Comparison of ENCODE assay signal across 8 cellular contexts in the genomic region with DNA sequence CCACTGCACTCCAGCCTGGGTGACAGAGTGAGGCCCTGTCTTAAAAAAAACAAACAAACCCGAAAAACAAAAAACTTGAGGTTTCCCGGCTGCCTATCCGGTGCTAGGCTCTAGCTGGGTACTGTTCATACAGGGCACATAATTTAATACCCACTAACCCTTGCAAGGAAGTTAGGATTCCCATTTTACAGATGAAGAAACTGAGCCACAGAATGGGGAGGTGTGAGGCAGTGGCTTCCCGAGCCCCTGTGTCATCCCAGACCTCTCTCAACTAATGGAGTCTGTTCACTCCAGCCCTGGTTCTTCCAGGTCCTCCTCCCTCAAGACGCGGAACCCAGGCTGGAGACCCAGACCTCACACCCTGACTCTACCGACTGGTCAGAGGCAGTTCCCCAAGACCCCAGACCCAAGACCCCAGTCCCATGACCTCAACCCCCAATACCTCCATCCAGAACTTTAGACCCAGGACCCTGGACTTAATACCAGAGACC. TPM values are rescaled to one million over a fixed set of nuclear protein-coding genes. Genes with fewer than 3 reads are reported as not detected.
DNase-seq lines count a peak whose midpoint lies in the region; ATAC-seq and TF ChIP-seq lines count a peak whose summit lies in the region.

No MANE protein-coding gene starts in this region.

- TF ChIP-seq CTCF in NB4 (IDR thresholded peaks at IDR 0.05; ENCODE audit: low read depth, low read length) (no peak), chondrocyte (IDR thresholded peaks at IDR 0.05) (no peak)

- no peaks in the 10 kb centered on the region for H3K27me3 Mint-ChIP-seq in chondrocyte (ENCODE audit: low read depth)
- H3K27me3 Mint-ChIP-seq in naive B cell, result no peaks in the 10 kb centered on the region

- H3K4me1 ChIP-seq in BLaER1 treated with 17β-estradiol and CSF1 and Interleukin-3, amounts not matched to agents 10 nM and 100 nM, result peaks cover 36 to 73% (median 56%) of the 10 kb centered on the region in 10 experiments

- no peaks in the 10 kb centered on the region for H3K27me3 ChIP-seq in BLaER1 treated with 17β-estradiol and CSF1 and Interleukin-3, amounts not matched to agents 10 nM and 100 nM

- TF ChIP-seq POLR2A in NB4 (IDR thresholded peaks at IDR 0.05; ENCODE audit: extremely low read depth, insufficient read length), result no peak

- H3K4me3 Mint-ChIP-seq in chondrocyte (ENCODE audit: unreplicated experiment) (peak overlapping the region; percentile 100), naive B cell (peak overlapping the region; percentile 91 to 99 (median 98))

- peak overlapping the region; percentile 87 to 99 (median 94) for H3K27ac ChIP-seq in BLaER1 treated with 17β-estradiol and CSF1 and Interleukin-3, amounts not matched to agents 10 nM and 100 nM

- ATAC-seq in naive B cell (ENCODE audit: low read depth in 2 of 2) (no peak), HG02970 (IDR thresholded peaks at IDR 0.05; ENCODE audit: low FRiP score, unreplicated experiment) (no peak), left lobe of liver (no peak)

- H3K9me3 Mint-ChIP-seq in chondrocyte (ENCODE audit: low read depth), result no peaks in the 10 kb centered on the region
- H3K9me3 Mint-ChIP-seq in naive B cell, result peaks cover 0 to 2% (median 0%) of the 10 kb centered on the region in 7 donors

- H3K4me1 Mint-ChIP-seq in chondrocyte (ENCODE audit: low read depth), result peaks cover 28% of the 10 kb centered on the region
- peaks cover 18 to 43% (median 24%) of the 10 kb centered on the region in 3 donors for H3K4me1 Mint-ChIP-seq in naive B cell

- no peaks in the 10 kb centered on the region for H3K9me3 ChIP-seq in BLaER1 treated with 17β-estradiol and CSF1 and Interleukin-3, amounts not matched to agents 10 nM and 100 nM (replicated peaks in 1 of 11)

- peak overlapping the region; percentile 88 to 96 (median 92) for H3K9ac ChIP-seq in BLaER1 treated with 17β-estradiol and CSF1 and Interleukin-3, amounts not matched to agents 10 nM and 100 nM

- H3K4me3 ChIP-seq in BLaER1 treated with 17β-estradiol and CSF1 and Interleukin-3, amounts not matched to agents 10 nM and 100 nM, result peak overlapping the region; percentile 75 to 89 (median 84)
- peak overlapping the region; percentile 86 for H3K4me3 ChIP-seq in NB4 (ENCODE audit: low read depth, low read length)

- peak overlapping the region; percentile 68 to 97 (median 89) for H3K4me2 ChIP-seq in BLaER1 treated with 17β-estradiol and CSF1 and Interleukin-3, amounts not matched to agents 10 nM and 100 nM

- peaks cover 38 to 54% (median 46%) of the 10 kb centered on the region in 11 experiments for H3K36me3 ChIP-seq in BLaER1 treated with 17β-estradiol and CSF1 and Interleukin-3, amounts not matched to agents 10 nM and 100 nM

- peaks cover 0 to 26% (median 0%) of the 10 kb centered on the region in 11 experiments; a peak in 4 of 22 replicates for H4K20me1 ChIP-seq in BLaER1 treated with 17β-estradiol and CSF1 and Interleukin-3, amounts not matched to agents 10 nM and 100 nM

- H3K27ac Mint-ChIP-seq in chondrocyte (ENCODE audit: unreplicated experiment), result peak overlapping the region; percentile 94
- peak overlapping the region; percentile 92 to 99 (median 99) for H3K27ac Mint-ChIP-seq in naive B cell

- no peak for DNase-seq in NB4 (ENCODE audit: low read depth)
- no peak for DNase-seq in chondrocyte (ENCODE audit: low spot score)
- no peak for DNase-seq in naive B cell
- DNase-seq in superior temporal gyrus (ENCODE audit: extremely low spot score), result no peak
- no peak for DNase-seq in inferior parietal cortex (ENCODE audit: extremely low spot score)
- DNase-seq in left lobe of liver (ENCODE audit: low spot score), result no peak

- H3K36me3 Mint-ChIP-seq in chondrocyte (ENCODE audit: low read depth) (no peaks in the 10 kb centered on the region), naive B cell (no peaks in the 10 kb centered on the region)

RNA-seq across cellular contexts. Expression of gene APBA3, which starts 0.6 kb away (rescaled TPM):
- total RNA-seq in chondrocyte, result 17.8 to 20.4 TPM (median 18.2 TPM) in 3 replicates
- polyA plus RNA-seq in naive B cell (ENCODE audit: low read depth in 6 of 6), result 10 to 100 TPM; 28.8 to 51.6 (median 35.3) TPM
- 18.6 TPM for total RNA-seq in left lobe of liver

RNA-seq across cellular contexts. Expression of gene MRPL54, which starts 1.6 kb away (rescaled TPM):
- total RNA-seq in chondrocyte (41.6 to 52.4 TPM (median 42.9 TPM) in 3 replicates), left lobe of liver (56.0 TPM)
- 100 to 1,000 TPM; 113 to 186 (median 131) TPM for polyA plus RNA-seq in naive B cell (ENCODE audit: low read depth in 6 of 6)

RNA-seq across cellular contexts. Expression of gene RAX2, which starts 11.1 kb away (rescaled TPM):
- total RNA-seq in chondrocyte, result not detected in 3 replicates
- polyA plus RNA-seq in naive B cell (ENCODE audit: low read depth in 6 of 6), result under 1 TPM in 1 of 6 donors, not detected in 5; 0.20 TPM
- not detected for total RNA-seq in left lobe of liver

RNA-seq across cellular contexts. Expression of gene MATK, which starts 25.3 kb away (rescaled TPM):
- total RNA-seq in chondrocyte (not detected in 3 replicates), left lobe of liver (0.48 TPM)
- 1 to 10 TPM; 3.2 to 6.7 (median 5.6) TPM for polyA plus RNA-seq in naive B cell (ENCODE audit: low read depth in 6 of 6)

RNA-seq across cellular contexts. Expression of gene TJP3, which starts 52.7 kb away (rescaled TPM):
- not detected in 3 replicates for total RNA-seq in chondrocyte
- 1 to 10 TPM in 5 of 6 donors, not detected in 1; 1.2 to 3.8 (median 2.0) TPM for polyA plus RNA-seq in naive B cell (ENCODE audit: low read depth in 6 of 6)
- total RNA-seq in left lobe of liver, result 28.8 TPM
